1 cellular context compared by ENCODE assay signal in genomic region chr3:100114413-100115030, GRCh38.
TF ChIP-seq lines count a peak whose summit lies in the region.

Gene FILIP1L (minus strand): TSS chr3:100114501.

TF ChIP-seq in HepG2, 621 proteins besides CTCF, POLR2A, EP300 and RAD21 (continued from another document):
- TF ChIP-seq PCBP2 (optimal IDR thresholded peaks at IDR 0.05; ENCODE audit: low read depth, low read length, poor library complexity, severe bottlenecking) (no peak), NR2F6 (IDR thresholded peaks at IDR 0.05) (peak; percentile 88), NR2F6 (CRISPR knock-in tag; IDR thresholded peaks at IDR 0.05) (peak; percentile 84), ZNF644 (CRISPR knock-in tag; IDR thresholded peaks at IDR 0.05; ENCODE audit: low read depth) (peak; percentile 23; the same call in 1 of the 2 replicates), NR3C1 (CRISPR knock-in tag; IDR thresholded peaks at IDR 0.05) (no peak), ZBTB40 (IDR thresholded peaks at IDR 0.05) (no peak), ZBTB40 (CRISPR knock-in tag; IDR thresholded peaks at IDR 0.05) (no peak), RXRA (CRISPR knock-in tag; IDR thresholded peaks at IDR 0.05) (peak; percentile 44; the same call in 1 of the 2 replicates), FOXM1 (CRISPR knock-in tag; IDR thresholded peaks at IDR 0.05) (no peak), SKIL (CRISPR knock-in tag; IDR thresholded peaks at IDR 0.05; ENCODE audit: borderline replicate concordance) (0 out of 2 replicates have a peak, but pooled peaks have one; percentile 51), ZNF251 (CRISPR knock-in tag; IDR thresholded peaks at IDR 0.05) (no peak), ZBTB49 (CRISPR knock-in tag; IDR thresholded peaks at IDR 0.05; ENCODE audit: borderline replicate concordance) (no peak), ZMYM2 (CRISPR knock-in tag; IDR thresholded peaks at IDR 0.05) (no peak), FOXP4 (CRISPR knock-in tag; IDR thresholded peaks at IDR 0.05) (peak; percentile 57), GATAD2A (CRISPR knock-in tag; IDR thresholded peaks at IDR 0.05) (peak; percentile 57; the same call in 1 of the 2 replicates), POGZ (CRISPR knock-in tag; IDR thresholded peaks at IDR 0.05) (peak; percentile 77; the same call in 1 of the 2 replicates), NCOA2 (CRISPR knock-in tag; IDR thresholded peaks at IDR 0.05) (no peak), CEBPG (CRISPR knock-in tag; IDR thresholded peaks at IDR 0.05) (peak; percentile 67), REPIN1 (CRISPR knock-in tag; IDR thresholded peaks at IDR 0.05; ENCODE audit: borderline replicate concordance, low read depth) (peak; percentile 45; the same call in 1 of the 2 replicates), STAT6 (CRISPR knock-in tag; IDR thresholded peaks at IDR 0.05; ENCODE audit: borderline replicate concordance) (no peak), NFKBIZ (CRISPR knock-in tag; IDR thresholded peaks at IDR 0.05) (no peak), SALL1 (CRISPR knock-in tag; IDR thresholded peaks at IDR 0.05) (peak; percentile 84), HOMEZ (CRISPR knock-in tag; IDR thresholded peaks at IDR 0.05; ENCODE audit: low read depth) (peak; percentile 92), ZNF629 (CRISPR knock-in tag; conservative IDR thresholded peaks at IDR 0.05) (no peak), STAG1 (CRISPR knock-in tag; IDR thresholded peaks at IDR 0.05) (no peak), HDAC2 (CRISPR knock-in tag; IDR thresholded peaks at IDR 0.05) (peak; percentile 36; the same call in 1 of the 2 replicates), TEAD3 (CRISPR knock-in tag; optimal IDR thresholded peaks at IDR 0.05; ENCODE audit: borderline replicate concordance) (peak; percentile 73), RXRB (CRISPR knock-in tag; IDR thresholded peaks at IDR 0.05; ENCODE audit: borderline replicate concordance) (peak; percentile 50), TOPORS (CRISPR knock-in tag; IDR thresholded peaks at IDR 0.05) (no peak), LCORL (IDR thresholded peaks at IDR 0.05) (no peak), LCORL (CRISPR knock-in tag; IDR thresholded peaks at IDR 0.05) (0 out of 2 replicates have a peak, but pooled peaks have one; percentile 45), ZKSCAN8 (CRISPR knock-in tag; IDR thresholded peaks at IDR 0.05; ENCODE audit: borderline replicate concordance) (no peak), FOXK1 (CRISPR knock-in tag; IDR thresholded peaks at IDR 0.05; ENCODE audit: borderline replicate concordance, low read depth) (peak; percentile 72; the same call in 1 of the 2 replicates), PHF20 (CRISPR knock-in tag; IDR thresholded peaks at IDR 0.05) (no peak), ZNF766 (CRISPR knock-in tag; IDR thresholded peaks at IDR 0.05; ENCODE audit: borderline replicate concordance) (no peak), TFE3 (CRISPR knock-in tag; IDR thresholded peaks at IDR 0.05) (peak; percentile 36; the same call in 1 of the 2 replicates), FOXA3 (CRISPR knock-in tag; IDR thresholded peaks at IDR 0.05) (peak; percentile 83)
